Comparison of ENCODE assay signal across 8 cellular contexts in genomic region chr9:129458663-129459549, GRCh38.
DNase-seq lines count a peak whose midpoint lies in the region; ATAC-seq and TF ChIP-seq lines count a peak whose summit lies in the region.

No MANE protein-coding gene starts in this region.

- no peaks in the 10 kb centered on the region for H3K79me2 ChIP-seq in smooth muscle cell (ENCODE audit: low read depth)

- peak overlapping the region; percentile 69 for H3K27ac ChIP-seq in smooth muscle cell (ENCODE audit: low read depth)

- ATAC-seq in GM18870 (IDR thresholded peaks at IDR 0.05; ENCODE audit: unreplicated experiment) = no peak
- ATAC-seq in GM19035 (IDR thresholded peaks at IDR 0.05; ENCODE audit: unreplicated experiment) = no peak

- no peaks in the 10 kb centered on the region for H3K9me3 ChIP-seq in smooth muscle cell (replicated peaks; ENCODE audit: low read depth)

- WGBS in smooth muscle cell (ENCODE audit: low lambda C conversion rate) = 29% methylated on average over 29 of the region's 29 CpGs

- no peaks in the 10 kb centered on the region for H4K20me1 ChIP-seq in smooth muscle cell (ENCODE audit: low read depth)

- DNase-seq in DMS 273 treated with DMSO at 0.1 percent for 48 hours (lab: John Stamatoyannopoulos, UW) = peak; percentile 91
- peak; percentile 67 for DNase-seq in NCI-H1436 (lab: John Stamatoyannopoulos, UW)
- DNase-seq in activated effector memory CD4-positive, alpha-beta T cell treated with Interleukin-2 at 50 U/mL for 16 hours = peak; percentile 8
- DNase-seq in hypothalamus (lab: John Stamatoyannopoulos, UW) = peak in 36 of 51 donors; percentile 23 to 82 (median 56)
- peak; percentile 70 for DNase-seq in smooth muscle cell (lab: John Stamatoyannopoulos, UW; ENCODE audit: unreplicated experiment)
- no peak for DNase-seq in SW 1271 (lab: John Stamatoyannopoulos, UW)

- peak overlapping the region; percentile 11 for H3K4me2 ChIP-seq in smooth muscle cell

- H3K4me3 ChIP-seq in smooth muscle cell = no peak overlapping the region

- no peak overlapping the region for H2AFZ ChIP-seq in smooth muscle cell (ENCODE audit: low read depth)

- TF ChIP-seq CTCF in smooth muscle cell (IDR thresholded peaks at IDR 0.05; ENCODE audit: borderline replicate concordance, insufficient read depth, poor library complexity, severe bottlenecking) = no peak

- peaks cover 19% of the 10 kb centered on the region for H3F3A ChIP-seq in smooth muscle cell (ENCODE audit: low read depth)

- H3K36me3 ChIP-seq in smooth muscle cell (ENCODE audit: low read depth) = no peaks in the 10 kb centered on the region

- H3K4me1 ChIP-seq in smooth muscle cell (ENCODE audit: low read depth) = peaks cover 41% of the 10 kb centered on the region

- H3K9ac ChIP-seq in smooth muscle cell (ENCODE audit: low read depth) = no peak overlapping the region

- no peaks in the 10 kb centered on the region for H3K27me3 ChIP-seq in smooth muscle cell (ENCODE audit: low read depth)

Comparison
In these comparisons a context has a peak if more than half of its experiments do, and no peak if none do; other contexts are left out.
1. DNase-seq: peak in DMS 273 treated with DMSO at 0.1 percent for 48 hours (single experiment), NCI-H1436 (single experiment), activated effector memory CD4-positive, alpha-beta T cell treated with Interleukin-2 at 50 U/mL for 16 hours (single experiment), hypothalamus (36 of 51) and smooth muscle cell (single experiment); none in SW 1271 (0 of 2).